1 cellular context compared by ENCODE assay signal in genomic region chr17:70099267-70099666, GRCh38.
TF ChIP-seq lines count a peak whose summit lies in the region.

No MANE protein-coding gene starts in this region.

TF ChIP-seq in IMR-90, 13 proteins besides CTCF, POLR2A, EP300 and RAD21:
- TF ChIP-seq BHLHE40 (IDR thresholded peaks at IDR 0.05; ENCODE audit: low read depth, low read length), result no peak
- peak; percentile 66 for TF ChIP-seq MAFK (IDR thresholded peaks at IDR 0.05; ENCODE audit: low read depth, low read length)
